Comparison of ENCODE assay signal across 13 cellular contexts in the genomic region with DNA sequence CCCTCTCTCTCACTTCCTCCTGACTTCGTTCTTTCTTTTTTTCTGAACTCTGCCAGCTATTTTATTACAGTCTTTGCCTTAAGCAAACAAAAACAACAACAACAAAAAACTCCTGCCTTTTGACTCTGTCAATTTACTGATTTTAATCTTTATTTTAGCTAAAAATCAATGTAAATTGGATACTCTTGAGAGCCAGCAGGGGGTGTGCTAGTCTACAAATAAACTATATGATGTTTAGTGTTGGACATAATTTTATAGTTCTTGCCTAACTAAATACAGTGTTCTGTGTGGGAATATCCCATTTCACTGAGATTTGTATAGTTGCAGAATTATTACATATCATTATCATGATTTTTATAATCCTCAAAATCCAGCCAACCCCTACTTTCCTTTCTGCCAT.
A peak's percentile ranks its signal among the peaks of the same experiment; 100 is the strongest.
DNase-seq lines count a peak whose midpoint lies in the region; ATAC-seq and TF ChIP-seq lines count a peak whose summit lies in the region.
"Had no signal": no experiment of that assay in that cellular context is flagged by ENCODE, and none has a peak within 500 bp of the region (broad histone marks: within the 10 kb centered on the region; RNA-seq: fewer than 3 reads in every experiment).

No MANE protein-coding gene starts in this region.

- peak; percentile 1 to 3 for DNase-seq in cardiac muscle cell (ENCODE audit: low read depth in 1 of 2, low spot score in 1 of 2)
- no peak for DNase-seq in right cardiac atrium
- DNase-seq in SK-N-DZ (ENCODE audit: low spot score) = peak; percentile 2
- no peak for DNase-seq in glutamatergic neuron
- DNase-seq in transverse colon = no peak
- DNase-seq in activated naive CD4-positive, alpha-beta T cell treated with anti-CD3 and anti-CD28 coated beads, Interleukin-2, amount 50 U/mL, for 72 hours (ENCODE audit: low spot score in 2 of 2) = no peak
- DNase-seq in activated T-cell treated with anti-CD3 and anti-CD28 coated beads, Interleukin-2, amount 50 U/mL, for 24 hours = no peak
- DNase-seq: aorta, NCI-H2171, retina, uterus had no signal

- TF ChIP-seq CTCF in cardiac muscle cell (IDR thresholded peaks at IDR 0.05; ENCODE audit: low read depth, low read length) (no peak), glutamatergic neuron (IDR thresholded peaks at IDR 0.05; ENCODE audit: partially characterized antibody, unreplicated experiment) (peak; percentile 71), transverse colon (IDR thresholded peaks at IDR 0.05) (peak in 3 of 5 experiments; percentile 10 to 31 (median 15))

- H3K27me3 Mint-ChIP-seq in glutamatergic neuron (ENCODE audit: unreplicated experiment) = no peaks in the 10 kb centered on the region
- H3K27me3 Mint-ChIP-seq in activated T-cell treated with anti-CD3 and anti-CD28 coated beads, Interleukin-2, amount 50 U/mL, for 24 hours = no peaks in the 10 kb centered on the region

- no peak for TF ChIP-seq POLR2A in transverse colon (IDR thresholded peaks at IDR 0.05)

- H3K36me3 ChIP-seq in cardiac muscle cell (no peaks in the 10 kb centered on the region), transverse colon (no peaks in the 10 kb centered on the region)
- H3K36me3 ChIP-seq: uterus had no signal

- no peak for TF ChIP-seq EP300 in transverse colon (IDR thresholded peaks at IDR 0.05; ENCODE audit: low read depth)

- H3K4me3 ChIP-seq in cardiac muscle cell (no peak overlapping the region), right cardiac atrium (ENCODE audit: low read length) (no peak overlapping the region), transverse colon (no peak overlapping the region)
- H3K4me3 ChIP-seq: lung, uterus had no signal

- in situ Hi-C loops in transverse colon (cut with MboI; ENCODE audit: low pct_ligation_motif_present in 1 of 4, low pct_unique_long_range_greater_than_20kb in 1 of 4, low sequenced_read_pairs in 3 of 4) = no loop called here

- no peaks in the 10 kb centered on the region for H3K36me3 Mint-ChIP-seq in glutamatergic neuron (ENCODE audit: unreplicated experiment)
- peaks cover 6 to 7% of the 10 kb centered on the region in 2 donors for H3K36me3 Mint-ChIP-seq in activated naive CD4-positive, alpha-beta T cell treated with anti-CD3 and anti-CD28 coated beads, Interleukin-2, amount 50 U/mL, for 72 hours
- H3K36me3 Mint-ChIP-seq in activated T-cell treated with anti-CD3 and anti-CD28 coated beads, Interleukin-2, amount 50 U/mL, for 24 hours (ENCODE audit: low read depth) = no peaks in the 10 kb centered on the region

- no peaks in the 10 kb centered on the region for H3K9me3 Mint-ChIP-seq in glutamatergic neuron (ENCODE audit: unreplicated experiment)
- H3K9me3 Mint-ChIP-seq in activated naive CD4-positive, alpha-beta T cell treated with anti-CD3 and anti-CD28 coated beads, Interleukin-2, amount 50 U/mL, for 72 hours = peaks cover 23 to 29% of the 10 kb centered on the region in 2 donors
- H3K9me3 Mint-ChIP-seq in activated T-cell treated with anti-CD3 and anti-CD28 coated beads, Interleukin-2, amount 50 U/mL, for 24 hours = peaks cover 21% of the 10 kb centered on the region

- no peak overlapping the region for H3K27ac ChIP-seq in cardiac muscle cell
- no peak overlapping the region for H3K27ac ChIP-seq in right cardiac atrium (ENCODE audit: low read length)
- no peak overlapping the region for H3K27ac ChIP-seq in transverse colon
- H3K27ac ChIP-seq: uterus had no signal

- 60% methylated on average over 1 of the region's 1 CpG for WGBS in right cardiac atrium
- 40 to 67% methylated on average over 1 of the region's 1 CpG for WGBS in transverse colon (ENCODE audit: low coverage in 1 of 2), 2 donors

- intact Hi-C loops in right cardiac atrium (cut with DNase I) (no loop called here), transverse colon (cut with DNase I; ENCODE audit: low total_unique reads) (no loop called here)

- H3K27me3 ChIP-seq in cardiac muscle cell (no peaks in the 10 kb centered on the region), right cardiac atrium (ENCODE audit: control insufficient read depth, insufficient read depth) (no peaks in the 10 kb centered on the region), transverse colon (no peaks in the 10 kb centered on the region)
- H3K27me3 ChIP-seq: uterus had no signal

- H3K4me1 ChIP-seq in cardiac muscle cell (ENCODE audit: low read depth) = no peaks in the 10 kb centered on the region
- no peaks in the 10 kb centered on the region for H3K4me1 ChIP-seq in right cardiac atrium (ENCODE audit: control insufficient read depth, insufficient read depth, low read length)
- no peaks in the 10 kb centered on the region for H3K4me1 ChIP-seq in transverse colon
- H3K4me1 ChIP-seq: uterus had no signal

- H3K4me1 Mint-ChIP-seq in glutamatergic neuron (ENCODE audit: low read depth, unreplicated experiment) = no peaks in the 10 kb centered on the region
- no peaks in the 10 kb centered on the region for H3K4me1 Mint-ChIP-seq in activated T-cell treated with anti-CD3 and anti-CD28 coated beads, Interleukin-2, amount 50 U/mL, for 24 hours (ENCODE audit: low read depth)

- no peak overlapping the region for H3K4me3 Mint-ChIP-seq in glutamatergic neuron (ENCODE audit: unreplicated experiment)
- no peak overlapping the region for H3K4me3 Mint-ChIP-seq in activated T-cell treated with anti-CD3 and anti-CD28 coated beads, Interleukin-2, amount 50 U/mL, for 24 hours

- H3K27ac Mint-ChIP-seq in glutamatergic neuron (ENCODE audit: unreplicated experiment) = no peak overlapping the region
- H3K27ac Mint-ChIP-seq in activated naive CD4-positive, alpha-beta T cell treated with anti-CD3 and anti-CD28 coated beads, Interleukin-2, amount 50 U/mL, for 72 hours = no peak overlapping the region
- no peak overlapping the region for H3K27ac Mint-ChIP-seq in activated T-cell treated with anti-CD3 and anti-CD28 coated beads, Interleukin-2, amount 50 U/mL, for 24 hours

- H3K9me3 ChIP-seq in cardiac muscle cell (ENCODE audit: low read depth) (no peaks in the 10 kb centered on the region), right cardiac atrium (ENCODE audit: control insufficient read depth, low read length) (no peaks in the 10 kb centered on the region), transverse colon (no peaks in the 10 kb centered on the region)
- H3K9me3 ChIP-seq: uterus had no signal

- ATAC-seq in right cardiac atrium (no peak), GM19452 (IDR thresholded peaks at IDR 0.05; ENCODE audit: unreplicated experiment) (no peak)
- ATAC-seq in activated naive CD4-positive, alpha-beta T cell treated with anti-CD3 and anti-CD28 coated beads, Interleukin-2, amount 50 U/mL, for 72 hours = no peak

Comparison
In these comparisons a context has a peak if more than half of its experiments do, and no peak if none do; other contexts are left out.
1. DNase-seq: peak in cardiac muscle cell (2 of 2) and SK-N-DZ (single experiment); none in right cardiac atrium (0 of 3), glutamatergic neuron (single experiment), transverse colon (single experiment), activated naive CD4-positive, alpha-beta T cell treated with anti-CD3 and anti-CD28 coated beads, Interleukin-2, amount 50 U/mL, for 72 hours (0 of 2) and activated T-cell treated with anti-CD3 and anti-CD28 coated beads, Interleukin-2, amount 50 U/mL, for 24 hours (single experiment).